8 cellular contexts compared by ENCODE assay signal in genomic region chr13:77325371-77325941, GRCh38. TPM values are rescaled to one million over a fixed set of nuclear protein-coding genes. Genes with fewer than 3 reads are reported as not detected.
DNase-seq lines count a peak whose midpoint lies in the region; ATAC-seq and TF ChIP-seq lines count a peak whose summit lies in the region.

No MANE protein-coding gene starts in this region.

- H3K23ac ChIP-seq in IMR-90 (ENCODE audit: low read depth, low read length) = peak overlapping the region; percentile 73

- dilution Hi-C loops in IMR-90 (cut with HindIII; ENCODE audit: low sequenced_read_pairs, unreplicated experiment) = no loop called here

- peak overlapping the region; percentile 91 for H3K4me2 ChIP-seq in IMR-90 (ENCODE audit: low read depth, low read length)

- H3K18ac ChIP-seq in IMR-90 (ENCODE audit: low read depth, low read length) = no peak overlapping the region

- no peak overlapping the region for H2BK120ac ChIP-seq in IMR-90 (ENCODE audit: low read depth, low read length)

- peak overlapping the region; percentile 56 for H3K4ac ChIP-seq in IMR-90 (ENCODE audit: low read depth, low read length)

- no peak overlapping the region for H2BK20ac ChIP-seq in IMR-90 (ENCODE audit: low read depth, low read length)

- H3K27ac Mint-ChIP-seq in CD8-positive, alpha-beta memory T cell = peak overlapping the region; percentile 94 to 98 (median 96)
- peak overlapping the region; percentile 91 for H3K27ac Mint-ChIP-seq in activated naive CD8-positive, alpha-beta T cell treated with anti-CD3 and anti-CD28 coated beads, Interleukin-2, amount 50 U/mL, for 24 hours

- H3K9me3 ChIP-seq in CD8-positive, alpha-beta memory T cell (ENCODE audit: low read length) = no peaks in the 10 kb centered on the region
- no peaks in the 10 kb centered on the region for H3K9me3 ChIP-seq in IMR-90 (ENCODE audit: control insufficient read depth, insufficient read depth, low read length)
- no peaks in the 10 kb centered on the region for H3K9me3 ChIP-seq in stomach smooth muscle (ENCODE audit: control insufficient read depth in 2 of 2, low read length in 2 of 2)

- H3K14ac ChIP-seq in IMR-90 (replicated peaks; ENCODE audit: low read depth, low read length) = peak overlapping the region; percentile 41

- H3K9me3 Mint-ChIP-seq in CD8-positive, alpha-beta memory T cell = peaks cover 0 to 1% (median 0%) of the 10 kb centered on the region in 5 donors
- no peaks in the 10 kb centered on the region for H3K9me3 Mint-ChIP-seq in activated naive CD8-positive, alpha-beta T cell treated with anti-CD3 and anti-CD28 coated beads, Interleukin-2, amount 50 U/mL, for 24 hours

- H4K91ac ChIP-seq in IMR-90 (ENCODE audit: insufficient read depth, low read depth, low read length) = no peak overlapping the region

- TF ChIP-seq CTCF in IMR-90 (conservative IDR thresholded peaks at IDR 0.05; ENCODE audit: low read depth, low read length) = no peak

- peaks cover 77 to 84% (median 81%) of the 10 kb centered on the region in 3 donors for H3K4me1 Mint-ChIP-seq in CD8-positive, alpha-beta memory T cell
- H3K4me1 Mint-ChIP-seq in activated naive CD8-positive, alpha-beta T cell treated with anti-CD3 and anti-CD28 coated beads, Interleukin-2, amount 50 U/mL, for 24 hours = peaks cover 76% of the 10 kb centered on the region

- TF ChIP-seq RAD21 in IMR-90 (IDR thresholded peaks at IDR 0.05; ENCODE audit: low read length) = no peak

- no peaks in the 10 kb centered on the region for H3K27me3 ChIP-seq in CD8-positive, alpha-beta memory T cell (ENCODE audit: insufficient read depth, low read length, poor library complexity, severe bottlenecking)
- no peaks in the 10 kb centered on the region for H3K27me3 ChIP-seq in IMR-90 (ENCODE audit: control insufficient read depth, insufficient read depth, low read length)
- no peaks in the 10 kb centered on the region for H3K27me3 ChIP-seq in stomach smooth muscle (ENCODE audit: control insufficient read depth in 1 of 2, insufficient read depth in 2 of 2, low read length in 2 of 2)

- peak overlapping the region; percentile 70 for H3K27ac ChIP-seq in CD8-positive, alpha-beta memory T cell (ENCODE audit: low read depth, low read length)
- H3K27ac ChIP-seq in IMR-90 (ENCODE audit: insufficient read depth, low read length) = peak overlapping the region; percentile 45
- no peak overlapping the region for H3K27ac ChIP-seq in stomach smooth muscle (ENCODE audit: low read length)

- CTCF ChIA-PET in CD8-positive, alpha-beta memory T cell (lab: Charles Lee) = interaction anchor here (0.9 to 2.1 kb wide), 6 partner anchors 10 to 334 kb away, joined by 3 to 11 read pairs (median 4); partner anchors contain the start of gene CLN5
- CTCF ChIA-PET in IMR-90 (lab: Yijun Ruan, JAX) = interaction anchor here (0.6 to 2.6 kb wide), 2 partner anchors 153 to 184 kb away, joined by 3 to 8 read pairs; no protein-coding TSS in a partner anchor

- no TSS peak for BruUV-seq in IMR-90 (replicated peaks; lab: Mats Ljungman, UMichigan)

- ATAC-seq in IMR-90 (ENCODE audit: low read depth) (no peak), HG03439 (IDR thresholded peaks at IDR 0.05; ENCODE audit: unreplicated experiment) (no peak)
- no peak for ATAC-seq in activated naive CD8-positive, alpha-beta T cell treated with anti-CD3 and anti-CD28 coated beads, Interleukin-2, amount 50 U/mL, for 24 hours

- H3K27me3 Mint-ChIP-seq in CD8-positive, alpha-beta memory T cell = peaks cover 0 to 3% of the 10 kb centered on the region in 2 donors
- peaks cover 6% of the 10 kb centered on the region for H3K27me3 Mint-ChIP-seq in activated naive CD8-positive, alpha-beta T cell treated with anti-CD3 and anti-CD28 coated beads, Interleukin-2, amount 50 U/mL, for 24 hours

- no peak overlapping the region for H4K5ac ChIP-seq in IMR-90 (ENCODE audit: low read depth, low read length)

- no peak overlapping the region for H2AK5ac ChIP-seq in IMR-90 (ENCODE audit: low read depth, low read length)

- peak overlapping the region; percentile 95 to 100 (median 99) for H3K4me3 Mint-ChIP-seq in CD8-positive, alpha-beta memory T cell
- H3K4me3 Mint-ChIP-seq in activated naive CD8-positive, alpha-beta T cell treated with anti-CD3 and anti-CD28 coated beads, Interleukin-2, amount 50 U/mL, for 24 hours = peak overlapping the region; percentile 94

- peak overlapping the region; percentile 95 for H2AK9ac ChIP-seq in IMR-90 (replicated peaks; ENCODE audit: low read depth, low read length, poor library complexity)

- POLR2A ChIA-PET in CD8-positive, alpha-beta memory T cell (lab: Charles Lee) = interaction anchor here (0.9 to 1.4 kb wide), 2 partner anchors 11 to 149 kb away, joined by 4 to 7 read pairs; no protein-coding TSS in a partner anchor
- POLR2A ChIA-PET in IMR-90 (lab: Charles Lee; ENCODE audit: unreplicated experiment) = no interaction called here

- H2AFZ ChIP-seq in IMR-90 (replicated peaks; ENCODE audit: low read length, poor library complexity) = peak overlapping the region; percentile 97

- peak overlapping the region; percentile 77 for H3K4me3 ChIP-seq in CD8-positive, alpha-beta memory T cell (ENCODE audit: low read length)
- H3K4me3 ChIP-seq in IMR-90 (ENCODE audit: insufficient read depth, low read depth, low read length) (peak overlapping the region; percentile 91), stomach smooth muscle (ENCODE audit: low read length in 2 of 2) (peak overlapping the region; percentile 87 to 92)

- H2BK5ac ChIP-seq in IMR-90 (ENCODE audit: low read depth, low read length, poor library complexity, severe bottlenecking) = no peak overlapping the region

- DNase-seq in CD8-positive, alpha-beta memory T cell = peak in 2 of 5 donors; percentile 51 to 61
- DNase-seq in IMR-90 (no peak), inferior parietal cortex (ENCODE audit: extremely low spot score) (peak; percentile 39), NCI-H1930 (lab: John Stamatoyannopoulos, UW) (no peak), activated gamma-delta T cell treated with Interleukin-2 at 50 U/mL for 16 hours (no peak)
- no peak for DNase-seq in activated naive CD8-positive, alpha-beta T cell treated with anti-CD3 and anti-CD28 coated beads, Interleukin-2, amount 50 U/mL, for 24 hours

- H3K9ac ChIP-seq in IMR-90 (ENCODE audit: low read depth, low read length) (peak overlapping the region; percentile 64), stomach smooth muscle (ENCODE audit: low read length in 2 of 2) (peak overlapping the region; percentile 48 to 67)

- H3K9me1 ChIP-seq in IMR-90 (ENCODE audit: insufficient read depth, low read length) = no peaks in the 10 kb centered on the region; the same call in 1 of the 2 replicates

- H3K36me3 Mint-ChIP-seq in CD8-positive, alpha-beta memory T cell = peaks cover 0 to 21% (median 0%) of the 10 kb centered on the region in 3 donors
- H3K36me3 Mint-ChIP-seq in activated naive CD8-positive, alpha-beta T cell treated with anti-CD3 and anti-CD28 coated beads, Interleukin-2, amount 50 U/mL, for 24 hours (ENCODE audit: low read depth) = peaks cover 10% of the 10 kb centered on the region

- H3K79me1 ChIP-seq in IMR-90 (ENCODE audit: low read depth in 1 of 2, low read length in 2 of 2) = peaks cover 8 to 51% of the 10 kb centered on the region in 2 experiments; a peak in 3 of 4 replicates

- WGBS in IMR-90 (ENCODE audit: extremely low coverage in 2 of 2, insufficient read length in 1 of 2), 2 experiments = no CpG with 5 or more reads among the region's 11 CpGs

- H3K4me1 ChIP-seq in CD8-positive, alpha-beta memory T cell (ENCODE audit: insufficient read depth, low read length) = peaks cover 67% of the 10 kb centered on the region
- H3K4me1 ChIP-seq in IMR-90 (ENCODE audit: control insufficient read depth, insufficient read depth, low read length) = no peaks in the 10 kb centered on the region
- H3K4me1 ChIP-seq in stomach smooth muscle (ENCODE audit: control insufficient read depth, insufficient read depth, low read length) = peaks cover 8% of the 10 kb centered on the region

- intact Hi-C loops in IMR-90 (cut with micrococcal nuclease) = loop anchor here (5.0 kb wide), 1 partner anchor 118 kb away; no protein-coding TSS in a partner anchor

- in situ Hi-C loops in IMR-90 (cut with MboI; ENCODE audit: low sequenced_read_pairs) = no loop called here

- no peak for TF ChIP-seq POLR2A in IMR-90 (IDR thresholded peaks at IDR 0.05; ENCODE audit: low read depth, low read length)

- H4K8ac ChIP-seq in IMR-90 (ENCODE audit: low read depth in 2 of 2, low read length in 2 of 2) = no peak overlapping the region

- peak overlapping the region; percentile 31; the same call in 1 of the 2 replicates for H3K56ac ChIP-seq in IMR-90 (ENCODE audit: extremely low read depth, insufficient read depth, low read length)

- no peaks in the 10 kb centered on the region for H3K36me3 ChIP-seq in CD8-positive, alpha-beta memory T cell (ENCODE audit: insufficient read depth, low read length)
- no peaks in the 10 kb centered on the region for H3K36me3 ChIP-seq in IMR-90 (ENCODE audit: control insufficient read depth, insufficient read depth, low read length)
- no peaks in the 10 kb centered on the region for H3K36me3 ChIP-seq in stomach smooth muscle (ENCODE audit: control insufficient read depth in 2 of 2, insufficient read depth in 2 of 2, low read length in 2 of 2)

- H4K20me1 ChIP-seq in IMR-90 (ENCODE audit: insufficient read depth, low read length) = peaks cover 44% of the 10 kb centered on the region

- H2BK15ac ChIP-seq in IMR-90 (ENCODE audit: low read depth, low read length) = no peak overlapping the region

TF ChIP-seq in IMR-90, 13 proteins besides CTCF, POLR2A, EP300 and RAD21 (continues in another document):
- TF ChIP-seq CHD1 (IDR thresholded peaks at IDR 0.05; ENCODE audit: low read depth, low read length) (no peak), FOS (IDR thresholded peaks at IDR 0.05; ENCODE audit: low read depth, low read length) (no peak), RFX5 (IDR thresholded peaks at IDR 0.05; ENCODE audit: low read depth, low read length) (no peak), RCOR1 (IDR thresholded peaks at IDR 0.05; ENCODE audit: insufficient replicate concordance, low read length) (no peak), MAFK (IDR thresholded peaks at IDR 0.05; ENCODE audit: low read depth, low read length) (no peak), NFE2L2 (IDR thresholded peaks at IDR 0.05; ENCODE audit: low read depth, low read length) (no peak), MAZ (IDR thresholded peaks at IDR 0.05; ENCODE audit: borderline replicate concordance, low read depth, low read length) (no peak)

RNA-seq across cellular contexts. Expression of gene MYCBP2, which starts 1.4 kb away (rescaled TPM):
- 100 to 1,000 TPM; 110 to 111 TPM for total RNA-seq in CD8-positive, alpha-beta memory T cell
- polyA plus RNA-seq in CD8-positive, alpha-beta memory T cell = 44.6 TPM
- 43.2 and 53.9 TPM in 2 replicates for total RNA-seq in IMR-90 (2012; rRNA removed)
- polyA plus RNA-seq in IMR-90 (2012; rRNA removed) = 17.9 and 20.1 TPM in 2 replicates
- 4.6 and 7.8 TPM in 2 replicates for polyA plus RNA-seq in IMR-90 (2012; cell fraction: cytosol; rRNA removed)
- polyA plus RNA-seq in IMR-90 (2012; cell fraction: nucleus; rRNA removed; ENCODE audit: low replicate concordance) = 5.3 and 37.3 TPM in 2 replicates
